In the genomic region with DNA sequence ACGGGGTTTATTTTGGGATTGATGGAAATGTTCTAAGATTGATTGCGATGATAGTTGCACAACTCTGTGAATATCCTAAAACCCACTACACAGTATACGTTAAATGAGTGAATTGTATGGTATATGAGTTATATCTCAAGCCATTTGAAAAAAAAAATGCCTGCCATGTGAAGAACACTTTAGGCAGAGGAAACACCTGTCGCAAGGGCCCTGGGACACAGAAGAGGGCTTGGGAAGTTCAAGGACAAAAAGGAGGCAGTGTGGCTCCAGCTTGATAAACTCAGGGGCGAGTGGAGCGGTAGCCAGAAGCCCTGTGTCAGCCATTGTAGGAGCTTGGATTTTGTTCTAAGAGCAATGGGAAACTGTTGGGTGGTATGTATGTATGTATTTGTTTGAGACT, we compare ENCODE assay signal across 1 cellular context.
TF ChIP-seq lines count a peak whose summit lies in the region.

No MANE protein-coding gene starts in this region.

TF ChIP-seq in GM12878, 131 proteins besides CTCF, POLR2A, EP300 and RAD21:
- TF ChIP-seq ATF7 (IDR thresholded peaks at IDR 0.05; ENCODE audit: low read depth) (no peak), KDM1A (IDR thresholded peaks at IDR 0.05; ENCODE audit: borderline replicate concordance) (no peak), EED (IDR thresholded peaks at IDR 0.05; ENCODE audit: low read depth) (no peak), EGR1 (IDR thresholded peaks at IDR 0.05; ENCODE audit: borderline replicate concordance in 1 of 2, low read depth in 2 of 2, low read length in 2 of 2) (no peak)
